In genomic region chr7:129163875-129164544, GRCh38 we compare ENCODE assay signal across 9 cellular contexts. TPM values are rescaled to one million over a fixed set of nuclear protein-coding genes. Genes with fewer than 3 reads are reported as not detected.
DNase-seq lines count a peak whose midpoint lies in the region; ATAC-seq and TF ChIP-seq lines count a peak whose summit lies in the region.
"Had no signal": no experiment of that assay in that cellular context is flagged by ENCODE, and none has a peak within 500 bp of the region (broad histone marks: within the 10 kb centered on the region; RNA-seq: fewer than 3 reads in every experiment).

No MANE protein-coding gene starts in this region.

- H3K9me3 Mint-ChIP-seq in activated T-helper 17 cell treated with anti-CD3 and anti-CD28 coated beads, Interleukin-2, amount 50 U/mL, for 72 hours = no peaks in the 10 kb centered on the region
- H3K9me3 Mint-ChIP-seq: activated naive CD8-positive, alpha-beta T cell treated with anti-CD3 and anti-CD28 coated beads, Interleukin-2, amount 10 ng/mL, durations not matched to agents 7 days and 5 days had no signal

- H3K27me3 ChIP-seq in heart right ventricle (peaks cover 0 to 3% (median 0%) of the 10 kb centered on the region in 7 donors), tibial nerve (no peaks in the 10 kb centered on the region)

- H3K27ac ChIP-seq in heart right ventricle (no peak overlapping the region), tibial nerve (no peak overlapping the region)

- no peak overlapping the region for H3K27ac Mint-ChIP-seq in activated T-helper 17 cell treated with anti-CD3 and anti-CD28 coated beads, Interleukin-2, amount 50 U/mL, for 72 hours
- H3K27ac Mint-ChIP-seq: activated naive CD8-positive, alpha-beta T cell treated with anti-CD3 and anti-CD28 coated beads, Interleukin-2, amount 10 ng/mL, durations not matched to agents 7 days and 5 days had no signal

- no peaks in the 10 kb centered on the region for H3K36me3 Mint-ChIP-seq in activated T-helper 17 cell treated with anti-CD3 and anti-CD28 coated beads, Interleukin-2, amount 50 U/mL, for 72 hours (ENCODE audit: low read depth)

- H3K4me3 ChIP-seq in heart right ventricle (no peak overlapping the region), tibial nerve (no peak overlapping the region)

- no peak overlapping the region for H3K4me3 Mint-ChIP-seq in activated T-helper 17 cell treated with anti-CD3 and anti-CD28 coated beads, Interleukin-2, amount 50 U/mL, for 72 hours
- H3K4me3 Mint-ChIP-seq: activated naive CD8-positive, alpha-beta T cell treated with anti-CD3 and anti-CD28 coated beads, Interleukin-2, amount 10 ng/mL, durations not matched to agents 7 days and 5 days had no signal

- WGBS in heart right ventricle, 2 donors = 62 to 64% methylated on average over 11 of the region's 11 CpGs
- WGBS in tibial nerve, 2 donors = 49 to 53% methylated on average over 11 of the region's 11 CpGs

- DNase-seq in heart right ventricle = no peak
- no peak for DNase-seq in left cardiac atrium
- peak; percentile 49 for DNase-seq in NCI-H1105 treated with DMSO at 0.1 percent for 48 hours (lab: John Stamatoyannopoulos, UW)
- DNase-seq in iris pigment epithelial cell (ENCODE audit: low read depth) = peak; percentile 72
- DNase-seq in tibial nerve (ENCODE audit: low spot score in 2 of 2) = peak in 1 of 2 donors; percentile 64
- no peak for DNase-seq in GM19238 (ENCODE audit: insufficient read length, low spot score)
- DNase-seq: activated naive CD8-positive, alpha-beta T cell treated with anti-CD3 and anti-CD28 coated beads, Interleukin-2, amount 10 ng/mL, durations not matched to agents 7 days and 5 days had no signal

- H3K27me3 Mint-ChIP-seq in activated T-helper 17 cell treated with anti-CD3 and anti-CD28 coated beads, Interleukin-2, amount 50 U/mL, for 72 hours = peaks cover 26% of the 10 kb centered on the region
- H3K27me3 Mint-ChIP-seq: activated naive CD8-positive, alpha-beta T cell treated with anti-CD3 and anti-CD28 coated beads, Interleukin-2, amount 10 ng/mL, durations not matched to agents 7 days and 5 days had no signal

- H3K4me1 ChIP-seq in heart right ventricle (peaks cover 0 to 13% (median 2%) of the 10 kb centered on the region in 9 donors), tibial nerve (peaks cover 0 to 9% (median 0%) of the 10 kb centered on the region in 4 donors)

- TF ChIP-seq EP300 in tibial nerve (IDR thresholded peaks at IDR 0.05) = no peak

- intact Hi-C loops in heart right ventricle (cut with DNase I) (loop anchor here in 8 of 10 donors (2.0 to 5.0 kb wide), 4 partner anchors 43 to 48 kb away; no protein-coding TSS in a partner anchor), left cardiac atrium (cut with DNase I) (loop anchor here (1.0 to 10.0 kb wide), 2 partner anchors 46 to 51 kb away; no protein-coding TSS in a partner anchor)

- ATAC-seq in heart right ventricle = no peak
- no peak for ATAC-seq in left cardiac atrium
- peak; percentile 74 for ATAC-seq in activated T-helper 17 cell treated with anti-CD3 and anti-CD28 coated beads, Interleukin-2, amount 50 U/mL, for 72 hours (replicated peaks)
- no peak for ATAC-seq in GM19324 (IDR thresholded peaks at IDR 0.05; ENCODE audit: low FRiP score, unreplicated experiment)

- H3K9me3 ChIP-seq in heart right ventricle = no peaks in the 10 kb centered on the region
- H3K9me3 ChIP-seq in tibial nerve = no peaks in the 10 kb centered on the region

- no peaks in the 10 kb centered on the region for H3K4me1 Mint-ChIP-seq in activated T-helper 17 cell treated with anti-CD3 and anti-CD28 coated beads, Interleukin-2, amount 50 U/mL, for 72 hours

- no peaks in the 10 kb centered on the region for H3K36me3 ChIP-seq in heart right ventricle
- no peaks in the 10 kb centered on the region for H3K36me3 ChIP-seq in tibial nerve

- peak; percentile 63 to 88 (median 86) for TF ChIP-seq CTCF in heart right ventricle (IDR thresholded peaks at IDR 0.05)
- peak; percentile 76 to 84 (median 77) for TF ChIP-seq CTCF in tibial nerve (IDR thresholded peaks at IDR 0.05)

- no peak for TF ChIP-seq POLR2A in tibial nerve (IDR thresholded peaks at IDR 0.05)

RNA-seq across cellular contexts. Expression of gene TSPAN33, which starts 19.5 kb away (rescaled TPM):
- total RNA-seq in heart right ventricle = 10 to 100 TPM in 4 of 10 donors, 1 to 10 TPM in 6; 6.8 to 13.1 (median 9.0) TPM
- polyA plus RNA-seq in heart right ventricle = 1 to 10 TPM; 2.8 to 5.9 TPM
- 10 to 100 TPM; 10.9 to 12.3 TPM for total RNA-seq in left cardiac atrium
- 1 to 10 TPM in 1 of 2 donors, under 1 TPM in 1; 0.67 to 2.6 TPM for total RNA-seq in activated T-helper 17 cell treated with anti-CD3 and anti-CD28 coated beads, Interleukin-2, amount 50 U/mL, for 72 hours
- 10 to 100 TPM in 1 of 4 donors, 1 to 10 TPM in 3; 2.0 to 10.5 (median 6.3) TPM for total RNA-seq in tibial nerve

RNA-seq across cellular contexts. Expression of gene SMO, which starts 24.4 kb away (rescaled TPM):
- total RNA-seq in heart right ventricle (1 to 10 TPM; 3.1 to 7.1 (median 4.9) TPM), left cardiac atrium (1 to 10 TPM; 5.4 to 7.6 TPM), tibial nerve (10 to 100 TPM; 26.4 to 65.7 (median 51.5) TPM)
- polyA plus RNA-seq in heart right ventricle = 1 to 10 TPM; 1.7 to 8.3 TPM
- total RNA-seq in activated T-helper 17 cell treated with anti-CD3 and anti-CD28 coated beads, Interleukin-2, amount 50 U/mL, for 72 hours = under 1 TPM in 1 of 2 donors, not detected in 1; 0.08 TPM

Comparison
In these comparisons a context has a peak if more than half of its experiments do, and no peak if none do; other contexts are left out.
1. DNase-seq: peak in NCI-H1105 treated with DMSO at 0.1 percent for 48 hours (single experiment) and iris pigment epithelial cell (single experiment); none in heart right ventricle (0 of 2), left cardiac atrium (single experiment) and GM19238 (single experiment).